Comparison of ENCODE assay signal across 13 cellular contexts in genomic region chrX:69221239-69222102, GRCh38. TPM values are rescaled to one million over a fixed set of nuclear protein-coding genes. Genes with fewer than 3 reads are reported as not detected.
DNase-seq lines count a peak whose midpoint lies in the region; ATAC-seq and TF ChIP-seq lines count a peak whose summit lies in the region.
"Had no signal": no experiment of that assay in that cellular context is flagged by ENCODE, and none has a peak within 500 bp of the region (broad histone marks: within the 10 kb centered on the region; RNA-seq: fewer than 3 reads in every experiment).

No MANE protein-coding gene starts in this region.

- H4K8ac ChIP-seq in mesendoderm (ENCODE audit: low read depth, low read length): peak overlapping the region; percentile 86

- H2BK5ac ChIP-seq in mesendoderm (ENCODE audit: low read length): no peak overlapping the region

- DNase-seq in H7 (peak; percentile 88), RWPE1 (ENCODE audit: low spot score) (no peak), mesendoderm (peak; percentile 33), NK-92 (lab: John Stamatoyannopoulos, UW; ENCODE audit: unreplicated experiment) (no peak), caudate nucleus (lab: John Stamatoyannopoulos, UW) (no peak), DMS 273 (lab: John Stamatoyannopoulos, UW; ENCODE audit: unreplicated experiment) (no peak)
- DNase-seq: GF-D8, T1000 had no signal

- H3K18ac ChIP-seq in mesendoderm (ENCODE audit: low read length): peak overlapping the region; percentile 68

- no peak for TF ChIP-seq CTCF in RWPE1 (conservative IDR thresholded peaks at IDR 0.05; ENCODE audit: low read depth)

- no peak overlapping the region for H2BK120ac ChIP-seq in mesendoderm (ENCODE audit: low read depth, low read length)

- POLR2A ChIA-PET in RWPE1 (lab: Yijun Ruan, JAX; ENCODE audit: low non-redundant PET): no interaction called here

- H3K27ac ChIP-seq in RWPE1 (peak overlapping the region; percentile 30; the same call in 1 of the 2 replicates), mesendoderm (ENCODE audit: low read depth, low read length) (no peak overlapping the region), caudate nucleus (ENCODE audit: low read depth, low read length) (no peak overlapping the region)
- H3K27ac ChIP-seq: adrenal gland had no signal

- no peaks in the 10 kb centered on the region for H3K36me3 ChIP-seq in ES-I3 (ENCODE audit: insufficient read depth, low read length)
- H3K36me3 ChIP-seq in H7 (replicated peaks; ENCODE audit: control insufficient read depth, insufficient read depth, low read length): no peaks in the 10 kb centered on the region
- no peaks in the 10 kb centered on the region for H3K36me3 ChIP-seq in mesendoderm (ENCODE audit: control insufficient read depth, insufficient read depth, low read length)
- H3K36me3 ChIP-seq: adrenal gland, MG63 had no signal

- H3K4me2 ChIP-seq in mesendoderm (ENCODE audit: low read length): no peak overlapping the region

- H3K4me1 ChIP-seq in ES-I3 (ENCODE audit: insufficient read depth, low read length) (peaks cover 13% of the 10 kb centered on the region), mesendoderm (ENCODE audit: control insufficient read depth, low read depth, low read length) (peaks cover 3% of the 10 kb centered on the region)
- H3K4me1 ChIP-seq: adrenal gland, Caco-2 had no signal

- WGBS in mesendoderm (ENCODE audit: extremely low coverage, insufficient coverage, low lambda C conversion rate): no CpG with 5 or more reads among the region's 38 CpGs

- CTCF ChIA-PET in RWPE1 (lab: Yijun Ruan, JAX): interaction anchor here (0.8 to 2.9 kb wide), 5 partner anchors 387 to 487 kb away, joined by 3 to 37 read pairs (median 4); partner anchors contain the start of gene EFNB1

- H3K56ac ChIP-seq in mesendoderm (ENCODE audit: low read length): peak overlapping the region; percentile 15

- no peak overlapping the region for H4K5ac ChIP-seq in mesendoderm (ENCODE audit: low read length)

- peaks cover 12% of the 10 kb centered on the region for H3K27me3 ChIP-seq in H7 (ENCODE audit: control insufficient read depth, insufficient read depth, low read length)
- no peaks in the 10 kb centered on the region for H3K27me3 ChIP-seq in mesendoderm (ENCODE audit: insufficient read depth, low read length, poor library complexity)
- H3K27me3 ChIP-seq: MG63 had no signal

- no peak for ATAC-seq in HG03565 (IDR thresholded peaks at IDR 0.05; ENCODE audit: unreplicated experiment)

- no peaks in the 10 kb centered on the region for H3K79me2 ChIP-seq in mesendoderm (ENCODE audit: control insufficient read depth, insufficient read depth, low read length)

- H3K23ac ChIP-seq in mesendoderm (ENCODE audit: low read length): no peak overlapping the region

- no peaks in the 10 kb centered on the region for H3K79me1 ChIP-seq in mesendoderm (ENCODE audit: low read length)

- no peaks in the 10 kb centered on the region for H3K9me3 ChIP-seq in ES-I3 (ENCODE audit: control insufficient read depth, insufficient read depth, low read length)
- H3K9me3 ChIP-seq: adrenal gland, Caco-2, MG63 had no signal

- H3K4me3 ChIP-seq in H7 (ENCODE audit: insufficient read depth, low read depth, low read length) (no peak overlapping the region; the same call in none of the 2 replicates), mesendoderm (ENCODE audit: low read length) (no peak overlapping the region)
- H3K4me3 ChIP-seq: adrenal gland, MG63 had no signal

- no peak overlapping the region for H2AK5ac ChIP-seq in mesendoderm (ENCODE audit: low read length)

- H3K4ac ChIP-seq in mesendoderm (ENCODE audit: low read depth, low read length): peak overlapping the region; percentile 20

- H2BK15ac ChIP-seq in mesendoderm (replicated peaks; ENCODE audit: low read depth): no peak overlapping the region

- H3K9ac ChIP-seq in ES-I3 (ENCODE audit: low read depth, low read length) (peak overlapping the region; percentile 12; the same call in 1 of the 2 replicates), mesendoderm (ENCODE audit: low read length) (no peak overlapping the region)

RNA-seq across cellular contexts. Expression of gene PJA1, which starts 56.2 kb away (rescaled TPM):
- 105 and 110 TPM in 2 replicates for total RNA-seq in H7 (2014; rRNA removed; shearing (Covaris generic))
- 40.2 TPM for polyA plus RNA-seq in mesendoderm (2013, experiment 1 of 2)
- 43.1 TPM for polyA plus RNA-seq in mesendoderm (2013, experiment 2 of 2)

Comparison
In these comparisons a context has a peak if more than half of its experiments do, and no peak if none do; other contexts are left out.
1. DNase-seq: peak in H7 (single experiment) and mesendoderm (single experiment); none in RWPE1 (single experiment), NK-92 (single experiment), caudate nucleus (0 of 61) and DMS 273 (single experiment).